ENCODE assay signal across 8 cellular contexts in the genomic region with DNA sequence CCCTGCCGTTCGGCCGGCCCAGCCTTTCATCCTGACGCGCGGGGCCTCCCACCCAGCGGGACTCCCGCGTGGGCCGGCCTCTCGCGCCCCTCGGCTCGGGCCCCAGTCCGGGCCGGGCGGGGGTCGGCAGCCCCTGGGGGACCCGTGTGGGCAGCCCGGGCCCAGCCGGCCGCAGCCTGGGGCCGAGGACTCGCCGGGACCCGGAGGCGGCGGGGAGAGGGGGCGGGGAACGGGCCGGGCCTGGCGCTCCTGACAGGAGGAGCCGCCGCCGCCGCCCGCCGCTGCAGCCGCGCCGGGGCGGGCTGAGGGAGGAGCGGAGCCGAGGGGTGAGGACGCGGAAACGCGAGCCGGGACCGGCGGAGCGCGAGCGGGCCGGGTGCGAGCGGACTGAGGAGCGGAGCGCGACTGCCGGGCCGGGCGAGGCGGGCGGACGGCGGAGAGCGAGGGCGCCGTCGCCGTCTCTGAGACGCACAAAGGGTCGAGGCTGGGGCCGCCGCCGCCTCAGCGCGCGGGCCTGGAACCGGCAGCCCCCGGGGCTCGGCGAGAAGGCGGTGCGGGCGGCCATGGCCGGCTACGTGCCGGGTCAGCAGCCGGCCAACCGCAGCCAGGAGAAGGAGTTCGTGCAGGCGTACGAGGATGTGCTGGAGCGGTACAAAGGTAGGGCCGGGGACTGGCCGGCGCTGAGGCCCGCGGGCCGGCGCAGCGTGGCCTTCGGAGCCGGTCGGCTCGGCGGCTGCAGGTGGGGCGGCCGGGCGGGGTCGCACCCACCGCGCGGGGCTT.
DNase-seq lines count a peak whose midpoint lies in the region; TF ChIP-seq lines count a peak whose summit lies in the region.

No MANE protein-coding gene starts in this region.

- H3K4me3 ChIP-seq in H7 (ENCODE audit: insufficient read depth, low read depth, low read length): peak overlapping the region; percentile 77
- peak overlapping the region; percentile 85 for H3K4me3 ChIP-seq in epithelial cell of proximal tubule (ENCODE audit: low read depth, low read length)

- peak overlapping the region; percentile 87 for H3K4me3 Mint-ChIP-seq in stimulated activated naive CD8-positive, alpha-beta T cell treated with anti-CD3 and anti-CD28 coated beads, Interleukin-15, Interleukin-2, amounts not matched to agents 100 ng/mL and 50 ng/mL, for 24 hours

- DNase-seq in DMS153 (lab: John Stamatoyannopoulos, UW) (peak; percentile 65), H7 (peak; percentile 91), NCI-H345 (lab: John Stamatoyannopoulos, UW) (peak; percentile 63), activated T-cell treated with anti-CD3 and anti-CD28 coated beads for 24 hours (ENCODE audit: low read depth) (peak; percentile 38), epithelial cell of proximal tubule (ENCODE audit: low read depth) (no peak), mucosa of gallbladder (ENCODE audit: low spot score) (peak; percentile 70), DMS79 treated with DMSO at 0.1 percent for 48 hours (lab: John Stamatoyannopoulos, UW) (no peak)

- peaks cover 10% of the 10 kb centered on the region for H3K27me3 Mint-ChIP-seq in stimulated activated naive CD8-positive, alpha-beta T cell treated with anti-CD3 and anti-CD28 coated beads, Interleukin-15, Interleukin-2, amounts not matched to agents 100 ng/mL and 50 ng/mL, for 24 hours

- no peaks in the 10 kb centered on the region for H3K36me3 Mint-ChIP-seq in stimulated activated naive CD8-positive, alpha-beta T cell treated with anti-CD3 and anti-CD28 coated beads, Interleukin-15, Interleukin-2, amounts not matched to agents 100 ng/mL and 50 ng/mL, for 24 hours (ENCODE audit: low read depth)

- H3K27me3 ChIP-seq in H7 (ENCODE audit: control insufficient read depth, insufficient read depth, low read length): no peaks in the 10 kb centered on the region

- H3K36me3 ChIP-seq in H7 (replicated peaks; ENCODE audit: control insufficient read depth, insufficient read depth, low read length): no peaks in the 10 kb centered on the region

- H3K27ac Mint-ChIP-seq in stimulated activated naive CD8-positive, alpha-beta T cell treated with anti-CD3 and anti-CD28 coated beads, Interleukin-15, Interleukin-2, amounts not matched to agents 100 ng/mL and 50 ng/mL, for 24 hours: no peak overlapping the region

- no peaks in the 10 kb centered on the region for H3K9me3 Mint-ChIP-seq in stimulated activated naive CD8-positive, alpha-beta T cell treated with anti-CD3 and anti-CD28 coated beads, Interleukin-15, Interleukin-2, amounts not matched to agents 100 ng/mL and 50 ng/mL, for 24 hours

- H3K4me1 Mint-ChIP-seq in stimulated activated naive CD8-positive, alpha-beta T cell treated with anti-CD3 and anti-CD28 coated beads, Interleukin-15, Interleukin-2, amounts not matched to agents 100 ng/mL and 50 ng/mL, for 24 hours (ENCODE audit: low read depth): peaks cover 42% of the 10 kb centered on the region

- TF ChIP-seq CTCF in epithelial cell of proximal tubule (conservative IDR thresholded peaks at IDR 0.05; ENCODE audit: low read depth, low read length): no peak

Comparison
In these comparisons a context has a peak if more than half of its experiments do, and no peak if none do; other contexts are left out.
1. DNase-seq: peak in DMS153 (single experiment), H7 (single experiment), NCI-H345 (single experiment), activated T-cell treated with anti-CD3 and anti-CD28 coated beads for 24 hours (single experiment) and mucosa of gallbladder (single experiment); none in epithelial cell of proximal tubule (single experiment) and DMS79 treated with DMSO at 0.1 percent for 48 hours (single experiment).